Comparison of ENCODE assay signal across 28 cellular contexts in the genomic region with DNA sequence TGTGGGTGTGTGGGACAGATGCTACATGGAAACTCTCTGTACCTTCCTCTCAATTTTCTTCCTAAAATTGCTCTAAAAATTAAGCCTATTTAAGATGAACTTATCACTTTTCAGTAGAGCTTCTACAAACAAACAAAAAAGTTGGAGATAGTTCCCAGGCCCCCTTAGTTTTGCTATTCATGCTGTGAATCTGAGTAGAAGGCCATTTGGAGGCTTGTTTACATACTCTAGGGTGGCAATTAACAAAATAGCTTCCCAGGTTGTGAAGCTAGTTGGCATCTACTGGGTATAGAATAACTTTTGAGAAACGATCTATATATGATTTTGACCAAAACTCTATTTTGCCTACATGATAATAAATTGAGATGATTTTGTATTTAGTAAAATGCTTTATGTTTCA.
"Had no signal": no experiment of that assay in that cellular context is flagged by ENCODE, and none has a peak within 500 bp of the region (broad histone marks: within the 10 kb centered on the region; RNA-seq: fewer than 3 reads in every experiment).

No MANE protein-coding gene starts in this region.

- H3K4me3 Mint-ChIP-seq: activated CD4-positive, alpha-beta T cell treated with anti-CD3 and anti-CD28 coated beads for 36 hours; activated CD8-positive, alpha-beta T cell treated with anti-CD3 and anti-CD28 coated beads for 36 hours; activated naive CD8-positive, alpha-beta T cell treated with anti-CD3 and anti-CD28 coated beads, Interleukin-2, amount 10 ng/mL, durations not matched to agents 7 days and 5 days; activated T-cell treated with anti-CD3 and anti-CD28 coated beads, Interleukin-2, amount 50 U/mL, for 72 hours had no signal

- H3K4me3 ChIP-seq: adrenal gland, breast epithelium, colonic mucosa, Peyer's patch, SJCRH30 had no signal

- H3K27ac Mint-ChIP-seq: activated CD4-positive, alpha-beta T cell treated with anti-CD3 and anti-CD28 coated beads for 36 hours; activated CD8-positive, alpha-beta T cell treated with anti-CD3 and anti-CD28 coated beads for 36 hours; activated naive CD8-positive, alpha-beta T cell treated with anti-CD3 and anti-CD28 coated beads, Interleukin-2, amount 10 ng/mL, durations not matched to agents 7 days and 5 days; activated T-cell treated with anti-CD3 and anti-CD28 coated beads, Interleukin-2, amount 50 U/mL, for 72 hours had no signal

- H3K27me3 Mint-ChIP-seq: activated CD4-positive, alpha-beta T cell treated with anti-CD3 and anti-CD28 coated beads for 36 hours; activated CD8-positive, alpha-beta T cell treated with anti-CD3 and anti-CD28 coated beads for 36 hours; activated naive CD8-positive, alpha-beta T cell treated with anti-CD3 and anti-CD28 coated beads, Interleukin-2, amount 10 ng/mL, durations not matched to agents 7 days and 5 days had no signal

- H3K36me3 ChIP-seq: adrenal gland, breast epithelium, colonic mucosa, Peyer's patch, SJCRH30 had no signal

- H3K9me2 ChIP-seq: SK-N-SH had no signal

- H3K9me3 ChIP-seq: adrenal gland, breast epithelium, colonic mucosa, Peyer's patch, SJCRH30, SK-N-SH had no signal

- DNase-seq: activated CD4-positive, alpha-beta T cell treated with anti-CD3 and anti-CD28 coated beads for 36 hours; activated CD4-positive, alpha-beta T cell treated with anti-CD3 and anti-CD28 coated beads, Interleukin-2, amount 50 U/mL, for 1 hour; activated CD8-positive, alpha-beta memory T cell treated with anti-CD3 and anti-CD28 coated beads, Interleukin-2, amount 50 U/mL, for 4 hours; activated CD8-positive, alpha-beta T cell treated with anti-CD3 and anti-CD28 coated beads for 36 hours; activated naive CD4-positive, alpha-beta T cell treated with anti-CD3 and anti-CD28 coated beads, Interleukin-2, amount 50 U/mL, for 16 hours; activated naive CD8-positive, alpha-beta T cell treated with anti-CD3 and anti-CD28 coated beads, Interleukin-2, amount 10 ng/mL, durations not matched to agents 7 days and 5 days; activated T-cell treated with anti-CD3 and anti-CD28 coated beads, Interleukin-2, amount 50 U/mL, for 72 hours; adrenal gland; aorta; caudate nucleus; colonic mucosa; Karpas-422; MM.1S; NCI-H1105 treated with DMSO at 0.1 percent for 48 hours; NCI-H1436 treated with DMSO at 0.1 percent for 48 hours; NCI-H1930; NCI-H345; NCI-H510A; NCI-H526 treated with DMSO at 0.1 percent for 48 hours; NK-92 treated with Interleukin-12 subunit alpha and Interleukin-12 subunit beta, amount 100 ng/mL, for 24 hours; Peyer's patch; Right ventricle myocardium superior; SJCRH30; SK-N-SH; T-helper 1 cell had no signal

- ATAC-seq: activated CD4-positive, alpha-beta T cell treated with anti-CD3 and anti-CD28 coated beads for 36 hours; activated CD8-positive, alpha-beta T cell treated with anti-CD3 and anti-CD28 coated beads for 36 hours; activated T-cell treated with anti-CD3 and anti-CD28 coated beads, Interleukin-2, amount 50 U/mL, for 72 hours had no signal

- H3K4me1 ChIP-seq: breast epithelium, colonic mucosa, Peyer's patch, SJCRH30 had no signal

- H3K27me3 ChIP-seq: adrenal gland, breast epithelium, colonic mucosa, Peyer's patch, SJCRH30 had no signal

- H3K9me3 Mint-ChIP-seq: activated CD8-positive, alpha-beta T cell treated with anti-CD3 and anti-CD28 coated beads for 36 hours; activated naive CD8-positive, alpha-beta T cell treated with anti-CD3 and anti-CD28 coated beads, Interleukin-2, amount 10 ng/mL, durations not matched to agents 7 days and 5 days had no signal

- H3K36me3 Mint-ChIP-seq: activated naive CD8-positive, alpha-beta T cell treated with anti-CD3 and anti-CD28 coated beads, Interleukin-2, amount 10 ng/mL, durations not matched to agents 7 days and 5 days had no signal

- H3K27ac ChIP-seq: adrenal gland, breast epithelium, colonic mucosa, Peyer's patch, RWPE1, SJCRH30, VCaP had no signal

- H3K4me2 ChIP-seq: SK-N-SH had no signal

- H3K4me1 Mint-ChIP-seq: activated CD4-positive, alpha-beta T cell treated with anti-CD3 and anti-CD28 coated beads for 36 hours; activated naive CD8-positive, alpha-beta T cell treated with anti-CD3 and anti-CD28 coated beads, Interleukin-2, amount 10 ng/mL, durations not matched to agents 7 days and 5 days had no signal
